In genomic region chr7:122311719-122312118, GRCh38 we compare ENCODE assay signal across 1 cellular context.
A peak's percentile ranks its signal among the peaks of the same experiment; 100 is the strongest.
TF ChIP-seq lines count a peak whose summit lies in the region.

No MANE protein-coding gene starts in this region.

TF ChIP-seq in H1, 55 proteins besides CTCF, POLR2A, EP300 and RAD21:
- TF ChIP-seq ATF3 (IDR thresholded peaks at IDR 0.05; ENCODE audit: insufficient read depth, low read depth, low read length) = no peak
- no peak for TF ChIP-seq SUZ12 (IDR thresholded peaks at IDR 0.05; ENCODE audit: low read length)
- TF ChIP-seq MAFK (IDR thresholded peaks at IDR 0.05; ENCODE audit: low read depth, low read length) = no peak
- no peak for TF ChIP-seq CHD1 (IDR thresholded peaks at IDR 0.05; ENCODE audit: low read depth, low read length)
- TF ChIP-seq RBBP5 (IDR thresholded peaks at IDR 0.05; ENCODE audit: borderline replicate concordance, low read depth, low read length) = peak; percentile 75; the same call in 1 of the 2 replicates
- peak; percentile 31 for TF ChIP-seq KDM4A (IDR thresholded peaks at IDR 0.05; ENCODE audit: low read depth, low read length, severe bottlenecking)
- no peak for TF ChIP-seq TBP (IDR thresholded peaks at IDR 0.05; ENCODE audit: low read depth, low read length)
- TF ChIP-seq BACH1 (IDR thresholded peaks at IDR 0.05; ENCODE audit: low read length) = no peak
- TF ChIP-seq CREB1 (IDR thresholded peaks at IDR 0.05) = peak; percentile 81
- TF ChIP-seq YY1 (IDR thresholded peaks at IDR 0.05; ENCODE audit: low read depth, low read length) = no peak
- no peak for TF ChIP-seq KDM1A (IDR thresholded peaks at IDR 0.05; ENCODE audit: borderline replicate concordance, low read length)
- no peak for TF ChIP-seq PHF8 (conservative IDR thresholded peaks at IDR 0.05; ENCODE audit: low read depth, low read length)
- no peak for TF ChIP-seq ASH2L (IDR thresholded peaks at IDR 0.05; ENCODE audit: low read length)
- no peak for TF ChIP-seq ZNF274 (IDR thresholded peaks at IDR 0.05; ENCODE audit: borderline replicate concordance, extremely low read depth, low read length)
- no peak for TF ChIP-seq JUND (IDR thresholded peaks at IDR 0.05; ENCODE audit: low read length)
- TF ChIP-seq CHD2 (IDR thresholded peaks at IDR 0.05; ENCODE audit: low read length) = no peak
- TF ChIP-seq FOSL1 (IDR thresholded peaks at IDR 0.05; ENCODE audit: insufficient read depth, low read depth, low read length) = no peak
- TF ChIP-seq RNF2 (IDR thresholded peaks at IDR 0.05; ENCODE audit: borderline replicate concordance, low read depth, low read length, missing control alignments, poor library complexity, severe bottlenecking) = no peak
- TF ChIP-seq CEBPB (IDR thresholded peaks at IDR 0.05; ENCODE audit: low read depth, low read length) = no peak
- no peak for TF ChIP-seq SP2 (IDR thresholded peaks at IDR 0.05; ENCODE audit: low read length)
- no peak for TF ChIP-seq BRCA1 (IDR thresholded peaks at IDR 0.05; ENCODE audit: low read depth, low read length)
- no peak for TF ChIP-seq MAX (IDR thresholded peaks at IDR 0.05)
- TF ChIP-seq JUN (IDR thresholded peaks at IDR 0.05; ENCODE audit: low read depth, low read length) = no peak
TF ChIP-seq in H1: peak in this region for 3.
